20 cellular contexts compared by ENCODE assay signal in genomic region chr6:88842320-88842719, GRCh38.
DNase-seq lines count a peak whose midpoint lies in the region; ATAC-seq and TF ChIP-seq lines count a peak whose summit lies in the region.
"Had no signal": no experiment of that assay in that cellular context is flagged by ENCODE, and none has a peak within 500 bp of the region (broad histone marks: within the 10 kb centered on the region; RNA-seq: fewer than 3 reads in every experiment).

No MANE protein-coding gene starts in this region.

- no peak for ATAC-seq in SK-N-SH treated with all-trans-retinoic acid at 6 μM for 48 hours
- ATAC-seq in IMR-90 (ENCODE audit: low read depth), result no peak
- ATAC-seq in left lobe of liver, result no peak
- ATAC-seq: HepG2 had no signal

- intact Hi-C loops in IMR-90 (cut with micrococcal nuclease), result no loop called here

- H4K5ac ChIP-seq in IMR-90 (ENCODE audit: low read depth, low read length), result no peak overlapping the region

- no peak overlapping the region for H2BK20ac ChIP-seq in IMR-90 (ENCODE audit: low read depth, low read length)

- H3K79me1 ChIP-seq in IMR-90 (ENCODE audit: low read depth in 1 of 2, low read length in 2 of 2), result peaks cover 4 to 8% of the 10 kb centered on the region in 2 experiments; a peak in 2 of 4 replicates

- peaks cover 4 to 12% of the 10 kb centered on the region in 2 experiments; a peak in 3 of 4 replicates for H3K4me1 ChIP-seq in SK-N-SH (ENCODE audit: control insufficient read depth in 1 of 2, insufficient read depth in 2 of 2, low read depth in 1 of 2, low read length in 1 of 2)
- H3K4me1 ChIP-seq in IMR-90 (ENCODE audit: control insufficient read depth, insufficient read depth, low read length), result peaks cover 3% of the 10 kb centered on the region

- dilution Hi-C loops in IMR-90 (cut with HindIII; ENCODE audit: low sequenced_read_pairs, unreplicated experiment), result no loop called here

- H3K27me3 ChIP-seq in SK-N-SH (ENCODE audit: insufficient read depth) (no peaks in the 10 kb centered on the region), IMR-90 (ENCODE audit: control insufficient read depth, insufficient read depth, low read length) (no peaks in the 10 kb centered on the region)
- H3K27me3 ChIP-seq: MG63 had no signal

- TF ChIP-seq POLR2A in IMR-90 (IDR thresholded peaks at IDR 0.05; ENCODE audit: low read depth, low read length), result no peak

- H3F3A ChIP-seq in SK-N-SH (replicated peaks; ENCODE audit: insufficient read depth), result peaks cover 6% of the 10 kb centered on the region

- H3K9me1 ChIP-seq in IMR-90 (ENCODE audit: insufficient read depth, low read length), result peaks cover 3% of the 10 kb centered on the region; the same call in 1 of the 2 replicates

- H3K36me3 Mint-ChIP-seq in osteocyte (ENCODE audit: unreplicated experiment), result peaks cover 3% of the 10 kb centered on the region

- no peaks in the 10 kb centered on the region for H3K9me3 Mint-ChIP-seq in osteocyte (ENCODE audit: unreplicated experiment)

- no TSS peak for BruUV-seq in IMR-90 (replicated peaks; lab: Mats Ljungman, UMichigan)

- DNase-seq in SK-N-SH, result no peak
- DNase-seq in IMR-90, result no peak
- no peak for DNase-seq in coronary artery (ENCODE audit: low spot score)
- DNase-seq in osteocyte (ENCODE audit: extremely low spot score, unreplicated experiment), result no peak
- no peak for DNase-seq in left lobe of liver (ENCODE audit: low spot score)
- DNase-seq in hippocampal formation (lab: John Stamatoyannopoulos, UW), result no peak
- DNase-seq in DMS53 treated with DMSO at 0.1 percent for 48 hours (lab: John Stamatoyannopoulos, UW; ENCODE audit: unreplicated experiment), result no peak
- DNase-seq: CD8-positive, alpha-beta memory T cell; GDM1; NCI-H1092 treated with DMSO at 0.1 percent for 48 hours; NCI-H1694; NCI-H2107; NCI-H345; NCI-H526 treated with DMSO at 0.1 percent for 48 hours; SHP77 treated with DMSO at 0.1 percent for 48 hours had no signal

- no peaks in the 10 kb centered on the region for H3K9me3 ChIP-seq in SK-N-SH
- H3K9me3 ChIP-seq in IMR-90 (ENCODE audit: control insufficient read depth, insufficient read depth, low read length), result no peaks in the 10 kb centered on the region

- no peak overlapping the region for H2AK9ac ChIP-seq in IMR-90 (replicated peaks; ENCODE audit: low read depth, low read length, poor library complexity)

- H3K4me3 Mint-ChIP-seq in osteocyte (ENCODE audit: unreplicated experiment), result no peak overlapping the region
- H3K4me3 Mint-ChIP-seq: CD8-positive, alpha-beta memory T cell had no signal

- no peak overlapping the region for H3K4ac ChIP-seq in IMR-90 (ENCODE audit: low read depth, low read length)

- peak overlapping the region; percentile 66 for H3K27ac Mint-ChIP-seq in osteocyte (ENCODE audit: unreplicated experiment)

- peak overlapping the region; percentile 95; the same call in 1 of the 2 replicates for H2BK120ac ChIP-seq in IMR-90 (ENCODE audit: low read depth, low read length)

- H2AFZ ChIP-seq in SK-N-SH (ENCODE audit: low read depth) (no peak overlapping the region), IMR-90 (replicated peaks; ENCODE audit: low read length, poor library complexity) (no peak overlapping the region)

- no peak overlapping the region for H2AK5ac ChIP-seq in IMR-90 (ENCODE audit: low read depth, low read length)

- H3K4me1 Mint-ChIP-seq in osteocyte (ENCODE audit: unreplicated experiment), result peaks cover 41% of the 10 kb centered on the region

- no peaks in the 10 kb centered on the region for H4K20me1 ChIP-seq in SK-N-SH (ENCODE audit: insufficient read depth)
- no peaks in the 10 kb centered on the region for H4K20me1 ChIP-seq in IMR-90 (ENCODE audit: insufficient read depth, low read length)

- no peak for TF ChIP-seq EP300 in SK-N-SH (IDR thresholded peaks at IDR 0.05; ENCODE audit: borderline replicate concordance in 1 of 2, low read depth in 1 of 2, low read length in 1 of 2)

- H3K36me3 ChIP-seq in SK-N-SH (replicated peaks in 1 of 2; ENCODE audit: control insufficient read depth in 1 of 2, insufficient read depth in 2 of 2, low read length in 1 of 2) (peaks cover 0 to 15% of the 10 kb centered on the region in 2 experiments), IMR-90 (ENCODE audit: control insufficient read depth, insufficient read depth, low read length) (0 out of 2 replicates have a peak, but pooled peaks cover 1% of the 10 kb centered on the region)

- TF ChIP-seq RAD21 in SK-N-SH (IDR thresholded peaks at IDR 0.05; ENCODE audit: low read length) (no peak), IMR-90 (IDR thresholded peaks at IDR 0.05; ENCODE audit: low read length) (no peak)

- no peak overlapping the region for H2BK15ac ChIP-seq in IMR-90 (ENCODE audit: low read depth, low read length)

- in situ Hi-C loops in IMR-90 (cut with MboI; ENCODE audit: low sequenced_read_pairs), result no loop called here

- CTCF ChIA-PET in SK-N-SH (lab: Yijun Ruan, JAX), result no interaction called here
- CTCF ChIA-PET in IMR-90 (lab: Yijun Ruan, JAX), result interaction anchor here (0.7 to 0.9 kb wide), 2 partner anchors 13 to 26 kb away, joined by 3 read pairs; no protein-coding TSS in a partner anchor

- H3K27ac ChIP-seq in SK-N-SH (ENCODE audit: low read depth in 2 of 2, low read length in 1 of 2) (peak overlapping the region; percentile 6 to 76; a peak in 2 of 4 replicates), IMR-90 (ENCODE audit: insufficient read depth, low read length) (no peak overlapping the region), coronary artery (peak overlapping the region; percentile 54 to 57)
- H3K27ac ChIP-seq: 22Rv1, KMS-11 had no signal

- H3K18ac ChIP-seq in IMR-90 (ENCODE audit: low read depth, low read length), result no peak overlapping the region

- no peak overlapping the region for H3K23ac ChIP-seq in IMR-90 (ENCODE audit: low read depth, low read length)

- no peak overlapping the region for H3K14ac ChIP-seq in IMR-90 (replicated peaks; ENCODE audit: low read depth, low read length)

- H4K8ac ChIP-seq in IMR-90 (ENCODE audit: low read depth in 2 of 2, low read length in 2 of 2), result peak overlapping the region in 1 of 2 experiments; percentile 47; a peak in 1 of 4 replicates

- H3K9me2 ChIP-seq in SK-N-SH, result no peaks in the 10 kb centered on the region

- no peak overlapping the region for H3K4me3 ChIP-seq in SK-N-SH (ENCODE audit: low read depth in 2 of 2, low read length in 1 of 2)
- H3K4me3 ChIP-seq in IMR-90 (ENCODE audit: insufficient read depth, low read depth, low read length), result no peak overlapping the region
- no peak overlapping the region for H3K4me3 ChIP-seq in coronary artery
- H3K4me3 ChIP-seq: MG63 had no signal

- H3K9ac ChIP-seq in SK-N-SH (no peak overlapping the region), IMR-90 (ENCODE audit: low read depth, low read length) (no peak overlapping the region)
- H3K9ac ChIP-seq: KMS-11 had no signal

- no peak overlapping the region for H3K4me2 ChIP-seq in SK-N-SH
- H3K4me2 ChIP-seq in IMR-90 (ENCODE audit: low read depth, low read length), result no peak overlapping the region
- H3K4me2 ChIP-seq: KMS-11 had no signal

- no peak for TF ChIP-seq CTCF in SK-N-SH (IDR thresholded peaks at IDR 0.05)
- no peak for TF ChIP-seq CTCF in IMR-90 (conservative IDR thresholded peaks at IDR 0.05; ENCODE audit: low read depth, low read length)
- TF ChIP-seq CTCF in coronary artery (IDR thresholded peaks at IDR 0.05), result no peak
- no peak for TF ChIP-seq CTCF in osteocyte (IDR thresholded peaks at IDR 0.05)

- no peak overlapping the region for H4K91ac ChIP-seq in IMR-90 (ENCODE audit: insufficient read depth, low read depth, low read length)

- peaks cover 5% of the 10 kb centered on the region; the same call in 1 of the 2 replicates for H3K79me2 ChIP-seq in SK-N-SH (ENCODE audit: insufficient read depth)

- peak overlapping the region; percentile 20 for H2BK5ac ChIP-seq in IMR-90 (ENCODE audit: low read depth, low read length, poor library complexity, severe bottlenecking)

- no peak overlapping the region for H3K56ac ChIP-seq in IMR-90 (ENCODE audit: extremely low read depth, insufficient read depth, low read length)

- H3K27me3 Mint-ChIP-seq in osteocyte (ENCODE audit: unreplicated experiment), result no peaks in the 10 kb centered on the region
- H3K27me3 Mint-ChIP-seq: CD8-positive, alpha-beta memory T cell had no signal

- POLR2A ChIA-PET in SK-N-SH (lab: Yijun Ruan, JAX) (no interaction called here), IMR-90 (lab: Charles Lee; ENCODE audit: unreplicated experiment) (no interaction called here)

TF ChIP-seq in SK-N-SH, 30 proteins besides CTCF, POLR2A, EP300 and RAD21 (continues in another document):
- TF ChIP-seq, protein P1, sequence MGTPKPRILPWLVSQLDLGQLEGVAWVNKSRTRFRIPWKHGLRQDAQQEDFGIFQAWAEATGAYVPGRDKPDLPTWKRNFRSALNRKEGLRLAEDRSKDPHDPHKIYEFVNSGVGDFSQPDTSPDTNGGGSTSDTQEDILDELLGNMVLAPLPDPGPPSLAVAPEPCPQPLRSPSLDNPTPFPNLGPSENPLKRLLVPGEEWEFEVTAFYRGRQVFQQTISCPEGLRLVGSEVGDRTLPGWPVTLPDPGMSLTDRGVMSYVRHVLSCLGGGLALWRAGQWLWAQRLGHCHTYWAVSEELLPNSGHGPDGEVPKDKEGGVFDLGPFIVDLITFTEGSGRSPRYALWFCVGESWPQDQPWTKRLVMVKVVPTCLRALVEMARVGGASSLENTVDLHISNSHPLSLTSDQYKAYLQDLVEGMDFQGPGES (IDR thresholded peaks at IDR 0.05; ENCODE audit: low read depth, low read length), result no peak

TF ChIP-seq in SK-N-SH treated with all-trans-retinoic acid at 6 μM for 48 hours, 23 proteins besides CTCF, POLR2A, EP300 and RAD21 (continues in another document):
- TF ChIP-seq TOX (CRISPR knock-in tag; IDR thresholded peaks at IDR 0.05; ENCODE audit: borderline replicate concordance), result no peak
- TF ChIP-seq ZFP3 (CRISPR knock-in tag; IDR thresholded peaks at IDR 0.05), result no peak
- no peak for TF ChIP-seq BACH2 (CRISPR knock-in tag; IDR thresholded peaks at IDR 0.05; ENCODE audit: borderline replicate concordance)
- TF ChIP-seq ZFP30 (CRISPR knock-in tag; IDR thresholded peaks at IDR 0.05), result no peak

TF ChIP-seq in IMR-90, 13 proteins besides CTCF, POLR2A, EP300 and RAD21:
- TF ChIP-seq USF2 (IDR thresholded peaks at IDR 0.05; ENCODE audit: low read depth, low read length) (no peak), FOS (IDR thresholded peaks at IDR 0.05; ENCODE audit: low read depth, low read length) (no peak)
